Comparison of ENCODE assay signal across 29 cellular contexts in the genomic region with DNA sequence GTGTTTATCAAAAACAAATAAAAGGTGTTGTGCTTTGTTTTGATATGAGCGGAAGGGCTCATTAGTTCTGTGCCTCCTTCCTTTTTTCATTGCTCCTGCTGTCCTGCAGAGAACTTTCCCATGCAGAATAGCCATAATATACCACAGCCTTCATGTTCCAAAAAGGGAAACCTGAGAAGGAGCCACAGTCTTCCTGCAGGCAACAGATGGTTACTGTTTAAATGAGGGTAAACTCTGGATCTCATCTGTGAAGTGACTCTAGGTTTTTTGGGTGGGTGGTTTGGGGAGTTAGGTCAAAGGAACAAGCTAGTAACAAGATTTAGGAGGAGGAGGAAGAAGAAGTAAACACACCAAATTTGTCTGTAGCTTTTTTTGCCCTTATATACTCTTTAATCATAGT.
A peak's percentile ranks its signal among the peaks of the same experiment; 100 is the strongest.
DNase-seq lines count a peak whose midpoint lies in the region; ATAC-seq and TF ChIP-seq lines count a peak whose summit lies in the region.
"Had no signal": no experiment of that assay in that cellular context is flagged by ENCODE, and none has a peak within 500 bp of the region (broad histone marks: within the 10 kb centered on the region; RNA-seq: fewer than 3 reads in every experiment).

No MANE protein-coding gene starts in this region.

- H3K27ac Mint-ChIP-seq in chondrocyte (ENCODE audit: unreplicated experiment) (peak overlapping the region; percentile 64), nephron progenitor cell (peak overlapping the region; percentile 91)
- H3K27ac Mint-ChIP-seq: activated CD4-positive, alpha-beta T cell treated with anti-CD3 and anti-CD28 coated beads for 36 hours; activated naive CD4-positive, alpha-beta T cell treated with anti-CD3 and anti-CD28 coated beads, Interleukin-2, amount 10 ng/mL, durations not matched to agents 7 days and 5 days; activated T-helper 17 cell treated with anti-CD3 and anti-CD28 coated beads, Interleukin-2, amount 50 U/mL, for 72 hours; CD8-positive, alpha-beta T cell; immature natural killer cell; memory B cell; stimulated activated naive CD8-positive, alpha-beta T cell treated with anti-CD3 and anti-CD28 coated beads, Interleukin-15, amount 100 ng/mL, for 72 hours had no signal

- ATAC-seq in GM21515 (IDR thresholded peaks at IDR 0.05; ENCODE audit: unreplicated experiment) (no peak), HG03097 (IDR thresholded peaks at IDR 0.05; ENCODE audit: low FRiP score, unreplicated experiment) (no peak), GM19023 (IDR thresholded peaks at IDR 0.05; ENCODE audit: unreplicated experiment) (no peak)
- ATAC-seq: activated CD4-positive, alpha-beta T cell treated with anti-CD3 and anti-CD28 coated beads for 36 hours; activated T-helper 17 cell treated with anti-CD3 and anti-CD28 coated beads, Interleukin-2, amount 50 U/mL, for 72 hours; CD8-positive, alpha-beta T cell; K562; left colon; right cardiac atrium; Right ventricle myocardium inferior; stimulated activated naive CD8-positive, alpha-beta T cell treated with anti-CD3 and anti-CD28 coated beads, Interleukin-15, amount 100 ng/mL, for 72 hours had no signal

- no peak for TF ChIP-seq CTCF in chondrocyte (IDR thresholded peaks at IDR 0.05)
- no peak for TF ChIP-seq CTCF in nephron progenitor cell (IDR thresholded peaks at IDR 0.05)

- peaks cover 60% of the 10 kb centered on the region for H3K4me1 Mint-ChIP-seq in chondrocyte (ENCODE audit: low read depth)
- H3K4me1 Mint-ChIP-seq in nephron progenitor cell: peaks cover 45% of the 10 kb centered on the region
- H3K4me1 Mint-ChIP-seq: activated CD4-positive, alpha-beta T cell treated with anti-CD3 and anti-CD28 coated beads for 36 hours; activated naive CD4-positive, alpha-beta T cell treated with anti-CD3 and anti-CD28 coated beads, Interleukin-2, amount 10 ng/mL, durations not matched to agents 7 days and 5 days; activated T-helper 17 cell treated with anti-CD3 and anti-CD28 coated beads, Interleukin-2, amount 50 U/mL, for 72 hours; immature natural killer cell; memory B cell; stimulated activated naive CD8-positive, alpha-beta T cell treated with anti-CD3 and anti-CD28 coated beads, Interleukin-15, amount 100 ng/mL, for 72 hours had no signal

- H3K9me3 Mint-ChIP-seq in chondrocyte (ENCODE audit: low read depth) (peaks cover 4% of the 10 kb centered on the region), nephron progenitor cell (peaks cover 13% of the 10 kb centered on the region)
- H3K9me3 Mint-ChIP-seq: activated naive CD4-positive, alpha-beta T cell treated with anti-CD3 and anti-CD28 coated beads, Interleukin-2, amount 10 ng/mL, durations not matched to agents 7 days and 5 days; stimulated activated naive CD8-positive, alpha-beta T cell treated with anti-CD3 and anti-CD28 coated beads, Interleukin-15, amount 100 ng/mL, for 72 hours had no signal

- no peaks in the 10 kb centered on the region for H3K27me3 Mint-ChIP-seq in chondrocyte (ENCODE audit: low read depth)
- peaks cover 2% of the 10 kb centered on the region for H3K27me3 Mint-ChIP-seq in nephron progenitor cell (ENCODE audit: low read depth, poor library complexity)
- H3K27me3 Mint-ChIP-seq: activated naive CD4-positive, alpha-beta T cell treated with anti-CD3 and anti-CD28 coated beads, Interleukin-2, amount 10 ng/mL, durations not matched to agents 7 days and 5 days; memory B cell; stimulated activated naive CD8-positive, alpha-beta T cell treated with anti-CD3 and anti-CD28 coated beads, Interleukin-15, amount 100 ng/mL, for 72 hours had no signal

- H3K4me3 Mint-ChIP-seq in chondrocyte (ENCODE audit: unreplicated experiment) (no peak overlapping the region), nephron progenitor cell (peak overlapping the region; percentile 15)
- H3K4me3 Mint-ChIP-seq: activated CD4-positive, alpha-beta T cell treated with anti-CD3 and anti-CD28 coated beads for 36 hours; activated naive CD4-positive, alpha-beta T cell treated with anti-CD3 and anti-CD28 coated beads, Interleukin-2, amount 10 ng/mL, durations not matched to agents 7 days and 5 days; activated T-helper 17 cell treated with anti-CD3 and anti-CD28 coated beads, Interleukin-2, amount 50 U/mL, for 72 hours; CD8-positive, alpha-beta T cell; immature natural killer cell; memory B cell; stimulated activated naive CD8-positive, alpha-beta T cell treated with anti-CD3 and anti-CD28 coated beads, Interleukin-15, amount 100 ng/mL, for 72 hours had no signal

- peak; percentile 64 for DNase-seq in H4 (ENCODE audit: low spot score)
- DNase-seq in NCI-H2171 treated with DMSO at 0.1 percent for 48 hours (lab: John Stamatoyannopoulos, UW): peak; percentile 62
- DNase-seq in chondrocyte (ENCODE audit: low spot score): no peak
- no peak for DNase-seq in nephron progenitor cell
- DNase-seq in mucosa of gallbladder (ENCODE audit: low spot score): no peak
- DNase-seq: activated CD4-positive, alpha-beta T cell treated with anti-CD3 and anti-CD28 coated beads for 36 hours; activated naive CD4-positive, alpha-beta T cell treated with anti-CD3 and anti-CD28 coated beads, Interleukin-2, amount 10 ng/mL, durations not matched to agents 7 days and 5 days; BE2C; CD8-positive, alpha-beta T cell; colonic mucosa; DMS153; effector CD4-positive, alpha-beta T cell; immature natural killer cell; left colon; NCI-H1105 treated with DMSO at 0.1 percent for 48 hours; NCI-H187 treated with DMSO at 0.1 percent for 48 hours; NCI-H510A treated with DMSO at 0.1 percent for 48 hours; right cardiac atrium; stimulated activated CD4-positive, alpha-beta T cell treated with anti-CD3 and anti-CD28 coated beads, Interleukin-2, amount 100 ng/mL, for 24 hours; stimulated activated CD8-positive, alpha-beta memory T cell treated with anti-CD3 and anti-CD28 coated beads, Interleukin-4, amount 100 ng/mL, for 48 hours; stimulated activated naive CD8-positive, alpha-beta T cell treated with anti-CD3 and anti-CD28 coated beads, Interleukin-15, amount 100 ng/mL, for 72 hours; thyroid gland had no signal

- H3K36me3 Mint-ChIP-seq in chondrocyte (ENCODE audit: low read depth): no peaks in the 10 kb centered on the region
- H3K36me3 Mint-ChIP-seq in nephron progenitor cell (ENCODE audit: low read depth): peaks cover 30% of the 10 kb centered on the region
- H3K36me3 Mint-ChIP-seq: activated naive CD4-positive, alpha-beta T cell treated with anti-CD3 and anti-CD28 coated beads, Interleukin-2, amount 10 ng/mL, durations not matched to agents 7 days and 5 days; CD8-positive, alpha-beta T cell; immature natural killer cell; memory B cell had no signal

Comparison
In these comparisons a context has a peak if more than half of its experiments do, and no peak if none do; other contexts are left out.
1. DNase-seq: peak in H4 (single experiment) and NCI-H2171 treated with DMSO at 0.1 percent for 48 hours (single experiment); none in chondrocyte (single experiment), nephron progenitor cell (single experiment) and mucosa of gallbladder (single experiment).